ENCODE assay signal across 8 cellular contexts in the genomic region with DNA sequence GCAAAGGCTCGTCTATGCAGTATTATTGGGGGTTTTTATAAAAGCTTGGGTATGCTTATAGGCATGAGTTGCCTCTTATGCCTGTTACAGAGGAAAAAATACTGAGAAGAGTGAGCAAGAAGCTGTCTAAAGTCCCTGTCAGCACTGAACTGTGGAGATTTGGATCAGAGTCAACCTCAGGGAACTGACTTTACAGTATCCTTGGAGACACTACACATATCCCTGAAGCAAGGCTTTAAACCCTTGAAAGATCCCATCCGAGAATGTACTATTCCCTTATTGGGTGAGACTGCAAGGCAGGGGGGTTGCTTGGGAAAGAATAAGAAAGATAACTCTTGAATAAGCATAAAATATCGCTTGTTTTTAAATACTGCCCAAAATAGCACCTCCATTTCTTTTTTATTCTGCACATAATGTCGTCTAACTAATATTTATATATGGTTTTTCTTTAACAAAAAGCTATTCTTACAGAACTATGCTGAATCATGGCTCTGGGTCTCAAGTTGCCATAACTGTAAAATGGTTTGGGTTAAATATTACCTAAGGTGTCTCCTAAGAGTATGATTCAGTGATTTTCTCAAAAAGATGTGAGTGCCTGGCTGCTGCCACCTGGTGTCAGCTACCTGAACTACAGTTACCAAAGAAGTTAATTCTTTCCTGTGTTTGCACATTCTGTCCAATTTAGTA.
DNase-seq lines count a peak whose midpoint lies in the region; ATAC-seq, FAIRE-seq and TF ChIP-seq lines count a peak whose summit lies in the region.

No MANE protein-coding gene starts in this region.

- ATAC-seq in GM18517 (IDR thresholded peaks at IDR 0.05; ENCODE audit: unreplicated experiment) = peak; percentile 88
- peak; percentile 73 for ATAC-seq in HG02870 (IDR thresholded peaks at IDR 0.05; ENCODE audit: unreplicated experiment)
- ATAC-seq in thoracic aorta (ENCODE audit: insufficient number of reproducible peaks, low FRiP score, low read depth) = no peak

- intact Hi-C loops in kidney (cut with DNase I) = no loop called here

- H3K27me3 ChIP-seq in thoracic aorta (replicated peaks; ENCODE audit: insufficient read depth) = no peaks in the 10 kb centered on the region

- H3K4me1 ChIP-seq in kidney (ENCODE audit: control insufficient read depth in 1 of 2, insufficient read depth in 1 of 2, low read depth in 1 of 2, low read length in 2 of 2) = peaks cover 0 to 2% of the 10 kb centered on the region in 2 donors
- no peaks in the 10 kb centered on the region for H3K4me1 ChIP-seq in thoracic aorta (ENCODE audit: control insufficient read depth in 1 of 2, low read depth in 2 of 2)

- peak overlapping the region; percentile 1 to 10 for H3K27ac ChIP-seq in kidney (ENCODE audit: low read depth in 2 of 2, low read length in 2 of 2)
- H3K27ac ChIP-seq in thoracic aorta = no peak overlapping the region

- TF ChIP-seq CTCF in astrocyte of the cerebellum (IDR thresholded peaks at IDR 0.05; ENCODE audit: low read depth, low read length, missing control alignments) = peak; percentile 88
- TF ChIP-seq CTCF in kidney (IDR thresholded peaks at IDR 0.05; ENCODE audit: borderline replicate concordance, extremely low read depth, insufficient read depth) = peak; percentile 88
- peak; percentile 80 for TF ChIP-seq CTCF in thoracic aorta (IDR thresholded peaks at IDR 0.05)

- H3K9me3 ChIP-seq in kidney (ENCODE audit: control insufficient read depth in 1 of 2, low read length in 2 of 2) = no peaks in the 10 kb centered on the region
- no peaks in the 10 kb centered on the region for H3K9me3 ChIP-seq in thoracic aorta

- no peak overlapping the region for H3K4me3 ChIP-seq in astrocyte of the cerebellum (ENCODE audit: low read depth, low read length)
- peak overlapping the region; percentile 6 to 15 for H3K4me3 ChIP-seq in kidney (ENCODE audit: low read length in 2 of 2)
- no peak overlapping the region for H3K4me3 ChIP-seq in thoracic aorta

- FAIRE-seq in kidney (lab: Jason Lieb, UNC) = peak; percentile 92

- no peak overlapping the region for H3K9ac ChIP-seq in kidney (ENCODE audit: low read length in 2 of 2)

- DNase-seq in COLO668 (lab: John Stamatoyannopoulos, UW; ENCODE audit: unreplicated experiment) = peak; percentile 2
- peak; percentile 52 to 68 for DNase-seq in NCI-H446 (lab: John Stamatoyannopoulos, UW)
- DNase-seq in astrocyte of the cerebellum (ENCODE audit: low read depth) = peak; percentile 9
- no peak for DNase-seq in kidney
- no peak for DNase-seq in thoracic aorta (ENCODE audit: low spot score)
- DNase-seq in activated gamma-delta T cell treated with Interleukin-2 at 50 U/mL for 16 hours = no peak

- H3K36me3 ChIP-seq in kidney (ENCODE audit: control insufficient read depth in 1 of 2, insufficient read depth in 2 of 2, low read length in 2 of 2) = no peaks in the 10 kb centered on the region
- no peaks in the 10 kb centered on the region for H3K36me3 ChIP-seq in thoracic aorta

- in situ Hi-C loops in astrocyte of the cerebellum (cut with HindIII; ENCODE audit: low sequenced_read_pairs) = no loop called here

Comparison
In these comparisons a context has a peak if more than half of its experiments do, and no peak if none do; other contexts are left out.
1. DNase-seq: peak in COLO668 (single experiment), NCI-H446 (2 of 2) and astrocyte of the cerebellum (single experiment); none in kidney (single experiment), thoracic aorta (single experiment) and activated gamma-delta T cell treated with Interleukin-2 at 50 U/mL for 16 hours (single experiment).
2. H3K4me3 ChIP-seq: peak in kidney (2 of 2); none in astrocyte of the cerebellum (single experiment) and thoracic aorta (single experiment).
3. H3K27ac ChIP-seq: peak in kidney (2 of 2); none in thoracic aorta (0 of 2).
4. Peak in every context shown above with its lines, with median percentiles within 50 percentile points of each other: CTCF ChIP-seq.